In genomic region chr14:54487771-54488170, GRCh38 we compare ENCODE assay signal across 8 cellular contexts. TPM values are rescaled to one million over a fixed set of nuclear protein-coding genes. Genes with fewer than 3 reads are reported as not detected.
DNase-seq lines count a peak whose midpoint lies in the region; ATAC-seq and TF ChIP-seq lines count a peak whose summit lies in the region.

No MANE protein-coding gene starts in this region.

- no peak for ATAC-seq in HG02938 (IDR thresholded peaks at IDR 0.05; ENCODE audit: unreplicated experiment)

- no peaks in the 10 kb centered on the region for H3K27me3 ChIP-seq in MG63
- H3K27me3 ChIP-seq in brain microvascular endothelial cell (replicated peaks): no peaks in the 10 kb centered on the region
- H3K27me3 ChIP-seq in layer of hippocampus (ENCODE audit: control insufficient read depth, insufficient read depth, low read length): no peaks in the 10 kb centered on the region

- in situ Hi-C loops in brain microvascular endothelial cell (cut with HindIII; ENCODE audit: low pct_ligation_motif_present, low sequenced_read_pairs): no loop called here

- no peak for TF ChIP-seq CTCF in brain microvascular endothelial cell (IDR thresholded peaks at IDR 0.05; ENCODE audit: low read depth, low read length, missing control alignments)

- peak overlapping the region; percentile 83 for H3K4me3 ChIP-seq in MG63
- H3K4me3 ChIP-seq in brain microvascular endothelial cell (ENCODE audit: low read depth, low read length): peak overlapping the region; percentile 76

- H3K27ac ChIP-seq in brain microvascular endothelial cell (peak overlapping the region; percentile 91), layer of hippocampus (ENCODE audit: low read depth, low read length) (peak overlapping the region; percentile 82), temporal lobe (ENCODE audit: low read depth, low read length) (peak overlapping the region; percentile 88)

- H3K36me3 ChIP-seq in MG63: peaks cover 13% of the 10 kb centered on the region
- peaks cover 8% of the 10 kb centered on the region for H3K36me3 ChIP-seq in brain microvascular endothelial cell (replicated peaks)

- peak; percentile 66 for DNase-seq in EL
- DNase-seq in MG63: no peak
- DNase-seq in brain microvascular endothelial cell: no peak
- no peak for DNase-seq in OCI-M2 (lab: John Stamatoyannopoulos, UW; ENCODE audit: unreplicated experiment)
- no peak for DNase-seq in anterior cingulate cortex (lab: John Stamatoyannopoulos, UW)

- no peaks in the 10 kb centered on the region for H3K9me3 ChIP-seq in MG63

RNA-seq across cellular contexts. Expression of gene GMFB, which starts 1.0 kb away (rescaled TPM):
- total RNA-seq in MG63 (2014; rRNA removed; shearing (Covaris generic); ENCODE audit: low replicate concordance): 34.8 and 52.8 TPM in 2 replicates
- total RNA-seq in temporal lobe: 180 TPM

RNA-seq across cellular contexts. Expression of gene CGRRF1, which starts 21.9 kb away (rescaled TPM):
- total RNA-seq in MG63 (2014; rRNA removed; shearing (Covaris generic); ENCODE audit: low replicate concordance): 5.9 and 6.0 TPM in 2 replicates
- total RNA-seq in temporal lobe: 17.0 TPM

RNA-seq across cellular contexts. Expression of gene CNIH1, which starts 46.6 kb away (rescaled TPM):
- total RNA-seq in MG63 (2014; rRNA removed; shearing (Covaris generic); ENCODE audit: low replicate concordance): 124 and 135 TPM in 2 replicates
- 38.1 TPM for total RNA-seq in temporal lobe
